ENCODE assay signal across 8 cellular contexts in genomic region chr16:29819506-29819905, GRCh38. TPM values are rescaled to one million over a fixed set of nuclear protein-coding genes. Genes with fewer than 3 reads are reported as not detected.
DNase-seq lines count a peak whose midpoint lies in the region; ATAC-seq and TF ChIP-seq lines count a peak whose summit lies in the region.

No MANE protein-coding gene starts in this region.

- no peaks in the 10 kb centered on the region for H3K9me3 ChIP-seq in heart left ventricle
- no peaks in the 10 kb centered on the region for H3K9me3 ChIP-seq in right atrium auricular region
- no peaks in the 10 kb centered on the region for H3K9me3 ChIP-seq in left lung
- H3K9me3 ChIP-seq in upper lobe of right lung, result no peaks in the 10 kb centered on the region

- no peak for ATAC-seq in heart left ventricle
- no peak for ATAC-seq in activated naive CD8-positive, alpha-beta T cell treated with anti-CD3 and anti-CD28 coated beads, Interleukin-2, amount 50 U/mL, for 24 hours
- no peak for ATAC-seq in left lung
- ATAC-seq in upper lobe of right lung, result no peak
- ATAC-seq in HG02970 (IDR thresholded peaks at IDR 0.05; ENCODE audit: low FRiP score, unreplicated experiment), result no peak
- no peak for ATAC-seq in HG02938 (IDR thresholded peaks at IDR 0.05; ENCODE audit: unreplicated experiment)
- ATAC-seq in HG03457 (IDR thresholded peaks at IDR 0.05; ENCODE audit: unreplicated experiment), result no peak

- TF ChIP-seq CTCF in heart left ventricle (IDR thresholded peaks at IDR 0.05), result no peak
- no peak for TF ChIP-seq CTCF in right atrium auricular region (IDR thresholded peaks at IDR 0.05)
- TF ChIP-seq CTCF in left lung (IDR thresholded peaks at IDR 0.05), result no peak
- TF ChIP-seq CTCF in upper lobe of right lung (IDR thresholded peaks at IDR 0.05), result no peak

- H3K36me3 Mint-ChIP-seq in activated naive CD8-positive, alpha-beta T cell treated with anti-CD3 and anti-CD28 coated beads, Interleukin-2, amount 50 U/mL, for 24 hours (ENCODE audit: low read depth), result peaks cover 24% of the 10 kb centered on the region

- 81 to 86% (median 84%) methylated on average over 14 to 15 of the region's 15 CpGs for WGBS in heart left ventricle, 4 donors

- H3K27me3 Mint-ChIP-seq in activated naive CD8-positive, alpha-beta T cell treated with anti-CD3 and anti-CD28 coated beads, Interleukin-2, amount 50 U/mL, for 24 hours, result peaks cover 4% of the 10 kb centered on the region

- H3K27ac ChIP-seq in heart left ventricle (peak overlapping the region in 7 of 12 donors; percentile 75 to 96 (median 90)), right atrium auricular region (peak overlapping the region in 1 of 2 donors; percentile 84), left lung (peak overlapping the region; percentile 89 to 92), upper lobe of right lung (peak overlapping the region; percentile 93)

- H3K9me3 Mint-ChIP-seq in activated naive CD8-positive, alpha-beta T cell treated with anti-CD3 and anti-CD28 coated beads, Interleukin-2, amount 50 U/mL, for 24 hours, result no peaks in the 10 kb centered on the region

- H3K36me3 ChIP-seq in heart left ventricle, result peaks cover 0 to 20% (median 15%) of the 10 kb centered on the region in 9 donors
- H3K36me3 ChIP-seq in right atrium auricular region, result peaks cover 10% of the 10 kb centered on the region
- H3K36me3 ChIP-seq in left lung, result peaks cover 0 to 9% of the 10 kb centered on the region in 2 donors
- H3K36me3 ChIP-seq in upper lobe of right lung, result peaks cover 10% of the 10 kb centered on the region

- H3K4me3 ChIP-seq in heart left ventricle (peak overlapping the region in 2 of 12 donors; percentile 73 to 85), right atrium auricular region (no peak overlapping the region), left lung (peak overlapping the region in 1 of 2 donors; percentile 84), upper lobe of right lung (peak overlapping the region; percentile 84)

- peak overlapping the region; percentile 87 for H3K4me3 Mint-ChIP-seq in activated naive CD8-positive, alpha-beta T cell treated with anti-CD3 and anti-CD28 coated beads, Interleukin-2, amount 50 U/mL, for 24 hours

- intact Hi-C loops in heart left ventricle (cut with DNase I) (loop anchor here in 6 of 10 donors (5.0 to 10.0 kb wide), 4 partner anchors 43 to 185 kb away; partner anchors contain the start of genes CDIPT (in 3 of the 6), HIRIP3 (in 1 of the 6) and INO80E (in 1 of the 6)), left lung (cut with DNase I) (no loop called here), upper lobe of right lung (cut with DNase I) (no loop called here)

- TF ChIP-seq POLR2A in heart left ventricle (IDR thresholded peaks at IDR 0.05), result no peak

- peak overlapping the region; percentile 93 for H3K27ac Mint-ChIP-seq in activated naive CD8-positive, alpha-beta T cell treated with anti-CD3 and anti-CD28 coated beads, Interleukin-2, amount 50 U/mL, for 24 hours

- peaks cover 83% of the 10 kb centered on the region for H3K4me1 Mint-ChIP-seq in activated naive CD8-positive, alpha-beta T cell treated with anti-CD3 and anti-CD28 coated beads, Interleukin-2, amount 50 U/mL, for 24 hours

- no peak for DNase-seq in heart left ventricle
- DNase-seq in right atrium auricular region (ENCODE audit: low spot score), result no peak
- DNase-seq in activated naive CD8-positive, alpha-beta T cell treated with anti-CD3 and anti-CD28 coated beads, Interleukin-2, amount 50 U/mL, for 24 hours, result no peak
- DNase-seq in left lung, result no peak
- peak; percentile 67 for DNase-seq in upper lobe of right lung

- H3K4me1 ChIP-seq in heart left ventricle (peaks cover 3 to 81% (median 61%) of the 10 kb centered on the region in 12 donors), right atrium auricular region (peaks cover 0 to 76% of the 10 kb centered on the region in 2 donors), left lung (peaks cover 56 to 83% of the 10 kb centered on the region in 2 donors), upper lobe of right lung (peaks cover 62% of the 10 kb centered on the region)

- no peaks in the 10 kb centered on the region for H3K27me3 ChIP-seq in heart left ventricle
- no peaks in the 10 kb centered on the region for H3K27me3 ChIP-seq in right atrium auricular region
- H3K27me3 ChIP-seq in left lung, result no peaks in the 10 kb centered on the region
- H3K27me3 ChIP-seq in upper lobe of right lung, result no peaks in the 10 kb centered on the region

RNA-seq across cellular contexts. Expression of gene MVP, which starts 0.8 kb away (rescaled TPM):
- total RNA-seq in heart left ventricle (100 to 1,000 TPM in 1 of 9 donors, 10 to 100 TPM in 8; 33.1 to 140 (median 44.6) TPM), right atrium auricular region (10 to 100 TPM; 44.4 to 77.9 TPM), left lung (100 to 1,000 TPM; 236 to 280 TPM), upper lobe of right lung (247 TPM)
- polyA plus RNA-seq in heart left ventricle, result 10 to 100 TPM; 32.9 to 50.6 TPM

RNA-seq across cellular contexts. Expression of gene PAGR1, which starts 3.6 kb away (rescaled TPM):
- total RNA-seq in heart left ventricle (10 to 100 TPM; 10.8 to 23.9 (median 12.6) TPM), right atrium auricular region (10 to 100 TPM; 23.5 to 27.3 TPM), left lung (10 to 100 TPM; 16.4 to 23.1 TPM), upper lobe of right lung (15.2 TPM)
- 10 to 100 TPM; 29.2 to 32.9 TPM for polyA plus RNA-seq in heart left ventricle

RNA-seq across cellular contexts. Expression of gene PRRT2, which starts 7.5 kb away (rescaled TPM):
- total RNA-seq in heart left ventricle (1 to 10 TPM in 5 of 9 donors, under 1 TPM in 3, not detected in 1; 0.38 to 1.8 (median 1.3) TPM), right atrium auricular region (under 1 TPM; 0.51 to 0.52 TPM), left lung (1 to 10 TPM in 1 of 2 donors, under 1 TPM in 1; 0.94 to 3.1 TPM), upper lobe of right lung (2.7 TPM)
- polyA plus RNA-seq in heart left ventricle, result 1 to 10 TPM in 1 of 2 donors, under 1 TPM in 1; 0.24 to 3.2 TPM

RNA-seq across cellular contexts. Expression of gene MAZ, which starts 13.2 kb away (rescaled TPM):
- total RNA-seq in heart left ventricle (100 to 1,000 TPM in 2 of 9 donors, 10 to 100 TPM in 7; 58.9 to 137 (median 74.0) TPM), right atrium auricular region (10 to 100 TPM; 33.0 to 86.6 TPM), left lung (100 to 1,000 TPM; 193 to 205 TPM), upper lobe of right lung (148 TPM)
- polyA plus RNA-seq in heart left ventricle, result 100 to 1,000 TPM in 1 of 2 donors, 10 to 100 TPM in 1; 63.2 to 188 TPM

RNA-seq across cellular contexts. Expression of gene KIF22, which starts 29.0 kb away (rescaled TPM):
- 10 to 100 TPM; 16.8 to 40.8 (median 32.2) TPM for total RNA-seq in heart left ventricle
- polyA plus RNA-seq in heart left ventricle, result 10 to 100 TPM; 12.2 to 91.2 TPM
- 10 to 100 TPM; 10.1 to 17.1 TPM for total RNA-seq in right atrium auricular region
- 10 to 100 TPM; 24.8 to 32.5 TPM for total RNA-seq in left lung
- total RNA-seq in upper lobe of right lung, result 19.8 TPM

Comparison
In these comparisons a context has a peak if more than half of its experiments do, and no peak if none do; other contexts are left out.
1. intact Hi-C loops: an anchor here in heart left ventricle (5.0 to 10.0 kb wide); none called in left lung and upper lobe of right lung.